1 cellular context compared by ENCODE assay signal in genomic region chr22:39174498-39175120, GRCh38.
A peak's percentile ranks its signal among the peaks of the same experiment; 100 is the strongest.
TF ChIP-seq lines count a peak whose summit lies in the region.

No MANE protein-coding gene starts in this region.

TF ChIP-seq in HepG2, 621 proteins besides CTCF, POLR2A, EP300 and RAD21 (continued from another document):
- TF ChIP-seq, protein P1, sequence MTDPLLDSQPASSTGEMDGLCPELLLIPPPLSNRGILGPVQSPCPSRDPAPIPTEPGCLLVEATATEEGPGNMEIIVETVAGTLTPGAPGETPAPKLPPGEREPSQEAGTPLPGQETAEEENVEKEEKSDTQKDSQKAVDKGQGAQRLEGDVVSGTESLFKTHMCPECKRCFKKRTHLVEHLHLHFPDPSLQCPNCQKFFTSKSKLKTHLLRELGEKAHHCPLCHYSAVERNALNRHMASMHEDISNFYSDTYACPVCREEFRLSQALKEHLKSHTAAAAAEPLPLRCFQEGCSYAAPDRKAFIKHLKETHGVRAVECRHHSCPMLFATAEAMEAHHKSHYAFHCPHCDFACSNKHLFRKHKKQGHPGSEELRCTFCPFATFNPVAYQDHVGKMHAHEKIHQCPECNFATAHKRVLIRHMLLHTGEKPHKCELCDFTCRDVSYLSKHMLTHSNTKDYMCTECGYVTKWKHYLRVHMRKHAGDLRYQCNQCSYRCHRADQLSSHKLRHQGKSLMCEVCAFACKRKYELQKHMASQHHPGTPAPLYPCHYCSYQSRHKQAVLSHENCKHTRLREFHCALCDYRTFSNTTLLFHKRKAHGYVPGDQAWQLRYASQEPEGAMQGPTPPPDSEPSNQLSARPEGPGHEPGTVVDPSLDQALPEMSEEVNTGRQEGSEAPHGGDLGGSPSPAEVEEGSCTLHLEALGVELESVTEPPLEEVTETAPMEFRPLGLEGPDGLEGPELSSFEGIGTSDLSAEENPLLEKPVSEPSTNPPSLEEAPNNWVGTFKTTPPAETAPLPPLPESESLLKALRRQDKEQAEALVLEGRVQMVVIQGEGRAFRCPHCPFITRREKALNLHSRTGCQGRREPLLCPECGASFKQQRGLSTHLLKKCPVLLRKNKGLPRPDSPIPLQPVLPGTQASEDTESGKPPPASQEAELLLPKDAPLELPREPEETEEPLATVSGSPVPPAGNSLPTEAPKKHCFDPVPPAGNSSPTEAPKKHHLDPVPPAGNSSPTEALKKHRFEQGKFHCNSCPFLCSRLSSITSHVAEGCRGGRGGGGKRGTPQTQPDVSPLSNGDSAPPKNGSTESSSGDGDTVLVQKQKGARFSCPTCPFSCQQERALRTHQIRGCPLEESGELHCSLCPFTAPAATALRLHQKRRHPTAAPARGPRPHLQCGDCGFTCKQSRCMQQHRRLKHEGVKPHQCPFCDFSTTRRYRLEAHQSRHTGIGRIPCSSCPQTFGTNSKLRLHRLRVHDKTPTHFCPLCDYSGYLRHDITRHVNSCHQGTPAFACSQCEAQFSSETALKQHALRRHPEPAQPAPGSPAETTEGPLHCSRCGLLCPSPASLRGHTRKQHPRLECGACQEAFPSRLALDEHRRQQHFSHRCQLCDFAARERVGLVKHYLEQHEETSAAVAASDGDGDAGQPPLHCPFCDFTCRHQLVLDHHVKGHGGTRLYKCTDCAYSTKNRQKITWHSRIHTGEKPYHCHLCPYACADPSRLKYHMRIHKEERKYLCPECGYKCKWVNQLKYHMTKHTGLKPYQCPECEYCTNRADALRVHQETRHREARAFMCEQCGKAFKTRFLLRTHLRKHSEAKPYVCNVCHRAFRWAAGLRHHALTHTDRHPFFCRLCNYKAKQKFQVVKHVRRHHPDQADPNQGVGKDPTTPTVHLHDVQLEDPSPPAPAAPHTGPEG (CRISPR knock-in tag; IDR thresholded peaks at IDR 0.05) = no peak
- TF ChIP-seq TEAD2 (CRISPR knock-in tag; IDR thresholded peaks at IDR 0.05) = no peak
- TF ChIP-seq FOSL2 (CRISPR knock-in tag; IDR thresholded peaks at IDR 0.05) = peak; percentile 99
- TF ChIP-seq RBFOX2 (IDR thresholded peaks at IDR 0.05; ENCODE audit: low read depth, low read length) = no peak
- no peak for TF ChIP-seq ZNF30 (CRISPR knock-in tag; IDR thresholded peaks at IDR 0.05)
